In the genomic region with DNA sequence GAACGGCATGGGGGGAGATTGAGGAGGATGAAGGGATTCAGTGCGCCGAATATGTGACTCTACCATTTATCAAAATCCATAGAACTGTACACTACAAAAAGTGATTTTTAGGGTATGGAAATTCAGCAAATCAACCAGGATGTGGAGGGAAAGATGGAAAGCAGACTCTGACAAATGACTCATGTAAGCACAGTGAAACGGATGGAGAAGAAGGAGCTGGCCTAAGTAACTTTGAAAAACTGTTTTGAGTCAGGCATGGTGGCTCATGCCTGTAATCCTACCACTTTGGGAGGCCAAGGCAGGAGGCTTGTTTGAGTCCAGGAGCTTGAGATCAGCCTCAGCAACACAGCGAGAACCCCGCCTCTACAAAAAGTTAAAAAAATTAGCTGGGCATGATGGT, we compare ENCODE assay signal across 17 cellular contexts. TPM values are rescaled to one million over a fixed set of nuclear protein-coding genes. Genes with fewer than 3 reads are reported as not detected.
DNase-seq lines count a peak whose midpoint lies in the region; TF ChIP-seq lines count a peak whose summit lies in the region.
"Had no signal": no experiment of that assay in that cellular context is flagged by ENCODE, and none has a peak within 500 bp of the region (broad histone marks: within the 10 kb centered on the region; RNA-seq: fewer than 3 reads in every experiment).

No MANE protein-coding gene starts in this region.

- H3K36me3 ChIP-seq in MG63, result no peaks in the 10 kb centered on the region
- no peaks in the 10 kb centered on the region for H3K36me3 ChIP-seq in colonic mucosa

- TF ChIP-seq CTCF in fibroblast of the aortic adventitia (IDR thresholded peaks at IDR 0.05; ENCODE audit: insufficient read depth, low read length), result no peak
- no peak for TF ChIP-seq CTCF in GM10248 (IDR thresholded peaks at IDR 0.05; ENCODE audit: control extremely low read depth, extremely low read depth, low read depth, missing control alignments)
- no peak for TF ChIP-seq CTCF in colonic mucosa (IDR thresholded peaks at IDR 0.05)

- CTCF ChIA-PET in GM10248 (lab: Yijun Ruan, JAX), result interaction anchor here (0.7 to 1.1 kb wide), 3 partner anchors 30 to 227 kb away, joined by 3 read pairs; no protein-coding TSS in a partner anchor

- H3K4me1 ChIP-seq in colonic mucosa, result no peaks in the 10 kb centered on the region

- POLR2A ChIA-PET in GM10248 (lab: Yijun Ruan, JAX), result no interaction called here

- H3K4me3 ChIP-seq in MG63, result no peak overlapping the region
- H3K4me3 ChIP-seq in fibroblast of the aortic adventitia (ENCODE audit: low read depth, low read length), result no peak overlapping the region
- no peak overlapping the region for H3K4me3 ChIP-seq in colonic mucosa

- intact Hi-C loops in colonic mucosa (cut with DNase I), result no loop called here

- DNase-seq in EL (peak; percentile 24), MG63 (peak; percentile 11), amniotic epithelial cell (ENCODE audit: low read depth) (peak; percentile 53), fibroblast of the aortic adventitia (ENCODE audit: low read depth) (peak; percentile 27), nucleus accumbens (lab: John Stamatoyannopoulos, UW) (no peak), iPS-NIHi7 (ENCODE audit: extremely low spot score) (no peak), GM10248 (ENCODE audit: extremely low spot score) (no peak), colonic mucosa (no peak)
- DNase-seq: C1 segment of cervical spinal cord; DMS79; NCI-H1694 treated with DMSO at 0.1 percent for 48 hours; NCI-H510A; NCI-H748 treated with DMSO at 0.1 percent for 48 hours; NK-92 treated with Interleukin-12 subunit alpha and Interleukin-12 subunit beta, amount 100 ng/mL, for 24 hours; SIG-M5 had no signal

- H3K9ac ChIP-seq in colonic mucosa (ENCODE audit: low read depth in 2 of 2, low read length in 2 of 2), result no peak overlapping the region

- no peaks in the 10 kb centered on the region for H3K27me3 ChIP-seq in MG63
- H3K27me3 ChIP-seq in colonic mucosa, result no peaks in the 10 kb centered on the region

- no peak overlapping the region for H3K27ac ChIP-seq in colonic mucosa
- H3K27ac ChIP-seq: RWPE1 had no signal

- no peaks in the 10 kb centered on the region for H3K9me3 ChIP-seq in MG63
- no peaks in the 10 kb centered on the region for H3K9me3 ChIP-seq in colonic mucosa

RNA-seq across cellular contexts. Expression of a gene that starts 39.2 kb away (rescaled TPM):
- not detected in 2 replicates for total RNA-seq in MG63 (2014; rRNA removed; shearing (Covaris generic); ENCODE audit: low replicate concordance)
- total RNA-seq in fibroblast of the aortic adventitia (ENCODE audit: low replicate concordance) (not detected in 2 replicates), colonic mucosa (not detected)
- total RNA-seq: LHCN-M2 had no signal

Comparison
In these comparisons a context has a peak if more than half of its experiments do, and no peak if none do; other contexts are left out.
1. DNase-seq: peak in EL (single experiment), MG63 (single experiment), amniotic epithelial cell (single experiment) and fibroblast of the aortic adventitia (single experiment); none in nucleus accumbens (0 of 56), iPS-NIHi7 (single experiment), GM10248 (single experiment) and colonic mucosa (single experiment).